ENCODE assay signal across 8 cellular contexts in genomic region chr10:71888623-71889387, GRCh38. TPM values are rescaled to one million over a fixed set of nuclear protein-coding genes. Genes with fewer than 3 reads are reported as not detected.
DNase-seq lines count a peak whose midpoint lies in the region; ATAC-seq and TF ChIP-seq lines count a peak whose summit lies in the region.

No MANE protein-coding gene starts in this region.

- no peaks in the 10 kb centered on the region for H3K27me3 ChIP-seq in RWPE2 (ENCODE audit: insufficient read depth, poor library complexity, severe bottlenecking)

- H3K36me3 Mint-ChIP-seq in activated naive CD8-positive, alpha-beta T cell = no peaks in the 10 kb centered on the region
- H3K36me3 Mint-ChIP-seq in type B pancreatic cell = no peaks in the 10 kb centered on the region

- intact Hi-C loops in Right ventricle myocardium inferior (cut with DNase I) = loop anchor here (5.0 kb wide), 1 partner anchor 37 kb away; the partner anchor contains the start of gene PSAP

- peak; percentile 24 for TF ChIP-seq CTCF in RWPE2 (IDR thresholded peaks at IDR 0.05; ENCODE audit: poor library complexity, severe bottlenecking)
- TF ChIP-seq CTCF in omental fat pad (IDR thresholded peaks at IDR 0.05) = no peak
- TF ChIP-seq CTCF in type B pancreatic cell (conservative IDR thresholded peaks at IDR 0.05) = no peak

- H3K4me1 Mint-ChIP-seq in activated naive CD8-positive, alpha-beta T cell (ENCODE audit: low read depth) = peaks cover 11% of the 10 kb centered on the region
- peaks cover 15% of the 10 kb centered on the region for H3K4me1 Mint-ChIP-seq in type B pancreatic cell (ENCODE audit: unreplicated experiment)

- H3K27me3 Mint-ChIP-seq in activated naive CD8-positive, alpha-beta T cell = no peaks in the 10 kb centered on the region
- peaks cover 9% of the 10 kb centered on the region for H3K27me3 Mint-ChIP-seq in type B pancreatic cell

- H3K36me3 ChIP-seq in RWPE2 (ENCODE audit: low read depth) = no peaks in the 10 kb centered on the region

- H3K4me1 ChIP-seq in RWPE2 (ENCODE audit: insufficient read depth, poor library complexity, severe bottlenecking) = peaks cover 4% of the 10 kb centered on the region

- peak overlapping the region; percentile 40 for H3K4me3 ChIP-seq in RWPE2 (ENCODE audit: severe bottlenecking)

- ATAC-seq in GM21360 (IDR thresholded peaks at IDR 0.05; ENCODE audit: unreplicated experiment) = peak; percentile 77
- ATAC-seq in RWPE2 (ENCODE audit: low read depth) = peak; percentile 84
- ATAC-seq in Right ventricle myocardium inferior = peak; percentile 96
- peak; percentile 91 for ATAC-seq in omental fat pad (ENCODE audit: low FRiP score)

- H3K4me3 Mint-ChIP-seq in activated naive CD8-positive, alpha-beta T cell = peak overlapping the region; percentile 87
- H3K4me3 Mint-ChIP-seq in type B pancreatic cell = peak overlapping the region; percentile 90

- peak overlapping the region; percentile 83 for H3K27ac Mint-ChIP-seq in activated naive CD8-positive, alpha-beta T cell
- peak overlapping the region; percentile 74 for H3K27ac Mint-ChIP-seq in type B pancreatic cell

- DNase-seq in DMS79 (lab: John Stamatoyannopoulos, UW) (peak; percentile 7), HPDE6-E6E7 (ENCODE audit: extremely low spot score) (peak; percentile 74), RWPE2 (ENCODE audit: low spot score) (no peak), Right ventricle myocardium inferior (ENCODE audit: missing footprints) (peak; percentile 92), omental fat pad (ENCODE audit: low spot score) (peak; percentile 60), type B pancreatic cell (ENCODE audit: extremely low spot score, unreplicated experiment) (no peak)

- peak overlapping the region; percentile 59 for H3K27ac ChIP-seq in RWPE2 (ENCODE audit: poor library complexity, severe bottlenecking)

- H3K9me3 Mint-ChIP-seq in activated naive CD8-positive, alpha-beta T cell (ENCODE audit: low read depth) = no peaks in the 10 kb centered on the region
- no peaks in the 10 kb centered on the region for H3K9me3 Mint-ChIP-seq in type B pancreatic cell

- H3K9me3 ChIP-seq in RWPE2 (ENCODE audit: severe bottlenecking) = no peaks in the 10 kb centered on the region

RNA-seq across cellular contexts. Expression of gene PSAP, which starts 37.8 kb away (rescaled TPM):
- total RNA-seq in Right ventricle myocardium inferior (1,777 TPM), omental fat pad (1,000 to 10,000 TPM in 3 of 4 donors, 100 to 1,000 TPM in 1; 937 to 1,475 (median 1,210) TPM), type B pancreatic cell (ENCODE audit: low replicate concordance) (487 and 577 TPM in 2 replicates)

Comparison
In these comparisons a context has a peak if more than half of its experiments do, and no peak if none do; other contexts are left out.
1. DNase-seq: peak in DMS79 (single experiment), HPDE6-E6E7 (single experiment), Right ventricle myocardium inferior (single experiment) and omental fat pad (single experiment); none in RWPE2 (single experiment) and type B pancreatic cell (single experiment).
2. Peak in every context shown above with its lines, with median percentiles within 50 percentile points of each other: ATAC-seq.